ENCODE assay signal across 9 cellular contexts in the genomic region with DNA sequence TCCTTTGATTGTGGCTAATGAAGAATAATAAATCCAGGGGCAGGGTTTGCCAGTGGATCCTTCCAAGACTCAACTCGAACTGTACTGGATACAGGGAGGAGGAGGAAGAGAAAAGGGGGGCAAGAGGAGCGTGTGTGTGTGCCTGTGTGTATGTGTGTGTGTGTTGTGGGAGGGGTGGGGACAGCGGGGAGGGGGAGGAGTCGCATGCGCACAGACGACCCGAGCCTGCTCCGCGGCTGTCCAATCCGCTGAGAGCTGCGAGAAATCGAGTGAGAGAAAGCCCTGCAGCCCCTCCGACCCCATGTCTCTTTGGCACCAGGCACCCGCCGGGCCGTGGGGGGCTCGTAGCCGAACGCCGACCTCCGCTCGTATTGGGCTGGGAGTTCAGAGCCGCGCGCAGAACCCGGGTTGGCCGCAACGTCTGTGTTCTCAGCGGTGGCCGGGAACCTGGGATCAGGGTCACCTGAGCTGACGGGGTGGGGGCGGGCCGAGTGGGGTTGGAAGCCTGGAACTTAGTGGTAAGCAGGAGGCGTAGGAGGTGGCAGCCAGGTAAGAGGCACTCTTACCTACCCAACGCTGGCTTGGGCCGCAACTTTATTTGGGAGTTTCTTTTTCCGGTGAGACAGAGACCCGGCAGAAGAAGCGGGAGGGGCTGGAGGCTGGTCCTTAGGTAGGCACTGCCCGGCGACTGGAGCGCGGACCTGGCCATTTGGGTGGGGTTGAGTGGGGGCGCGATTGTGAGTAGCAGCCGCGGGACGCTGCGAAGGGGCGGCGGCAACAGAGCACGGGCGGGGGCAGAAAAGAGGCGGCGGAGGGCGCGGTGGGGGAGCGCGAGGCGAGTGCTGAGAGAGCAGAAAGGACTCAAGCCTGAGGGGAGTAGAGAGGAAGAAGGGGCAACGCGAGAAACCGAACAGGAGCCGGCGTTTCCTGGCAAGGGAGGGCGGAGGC. TPM values are rescaled to one million over a fixed set of nuclear protein-coding genes. Genes with fewer than 3 reads are reported as not detected.
DNase-seq lines count a peak whose midpoint lies in the region; ATAC-seq and TF ChIP-seq lines count a peak whose summit lies in the region.
"Had no signal": no experiment of that assay in that cellular context is flagged by ENCODE, and none has a peak within 500 bp of the region (broad histone marks: within the 10 kb centered on the region; RNA-seq: fewer than 3 reads in every experiment).

No MANE protein-coding gene starts in this region.

- peaks cover 78% of the 10 kb centered on the region for H3K27me3 Mint-ChIP-seq in activated naive CD4-positive, alpha-beta T cell treated with anti-CD3 and anti-CD28 coated beads, Interleukin-2, amount 10 ng/mL, durations not matched to agents 7 days and 5 days
- peaks cover 74 to 83% of the 10 kb centered on the region in 2 donors for H3K27me3 Mint-ChIP-seq in T-cell

- no peak overlapping the region for H3K9ac ChIP-seq in iPS-20b (ENCODE audit: low read depth, low read length)

- H3K27me3 ChIP-seq in iPS-20b (ENCODE audit: insufficient read depth, low read length) (peaks cover 100% of the 10 kb centered on the region), stomach (peaks cover 33 to 99% (median 92%) of the 10 kb centered on the region in 3 donors)

- no peak overlapping the region for H3K27ac Mint-ChIP-seq in activated naive CD4-positive, alpha-beta T cell treated with anti-CD3 and anti-CD28 coated beads, Interleukin-2, amount 10 ng/mL, durations not matched to agents 7 days and 5 days
- no peak overlapping the region for H3K27ac Mint-ChIP-seq in T-cell

- H3K9me3 Mint-ChIP-seq in activated naive CD4-positive, alpha-beta T cell treated with anti-CD3 and anti-CD28 coated beads, Interleukin-2, amount 10 ng/mL, durations not matched to agents 7 days and 5 days, result peaks cover 1% of the 10 kb centered on the region
- peaks cover 0 to 4% (median 4%) of the 10 kb centered on the region in 3 donors for H3K9me3 Mint-ChIP-seq in T-cell

- no peaks in the 10 kb centered on the region for H3K9me3 ChIP-seq in iPS-20b (ENCODE audit: insufficient read depth, low read depth, low read length)
- H3K9me3 ChIP-seq in stomach, result peaks cover 0 to 31% (median 3%) of the 10 kb centered on the region in 4 donors

- 3 to 7% (median 4%) methylated on average over 53 to 66 of the region's 66 CpGs for WGBS in stomach, 5 donors

- CTCF ChIA-PET in activated naive CD4-positive, alpha-beta T cell treated with anti-CD3 and anti-CD28 coated beads, Interleukin-2, amount 10 ng/mL, durations not matched to agents 7 days and 5 days (lab: Charles Lee), result no interaction called here
- CTCF ChIA-PET in T-cell (lab: Charles Lee), result no interaction called here

- intact Hi-C loops in stomach (cut with DNase I; ENCODE audit: low total_unique reads), result no loop called here

- ATAC-seq in T-cell (replicated peaks in 1 of 4), result no peak
- no peak for ATAC-seq in HG03439 (IDR thresholded peaks at IDR 0.05; ENCODE audit: unreplicated experiment)
- ATAC-seq: Panc1 had no signal

- POLR2A ChIA-PET in T-cell (lab: Charles Lee), result no interaction called here

- no peak for DNase-seq in activated naive CD4-positive, alpha-beta T cell treated with anti-CD3 and anti-CD28 coated beads, Interleukin-2, amount 10 ng/mL, durations not matched to agents 7 days and 5 days
- no peak for DNase-seq in activated naive CD4-positive, alpha-beta T cell treated with anti-CD3 and anti-CD28 coated beads, Interleukin-2, amount 50 U/mL, for 16 hours
- DNase-seq in T-cell (no peak), stomach (no peak), Ammon's horn (ENCODE audit: low spot score) (no peak), kidney glomerular epithelial cell (lab: John Stamatoyannopoulos, UW) (no peak)

- peaks cover 6% of the 10 kb centered on the region for H3K36me3 Mint-ChIP-seq in activated naive CD4-positive, alpha-beta T cell treated with anti-CD3 and anti-CD28 coated beads, Interleukin-2, amount 10 ng/mL, durations not matched to agents 7 days and 5 days
- H3K36me3 Mint-ChIP-seq in T-cell, result peaks cover 3% of the 10 kb centered on the region

- H3K4me1 Mint-ChIP-seq in activated naive CD4-positive, alpha-beta T cell treated with anti-CD3 and anti-CD28 coated beads, Interleukin-2, amount 10 ng/mL, durations not matched to agents 7 days and 5 days, result peaks cover 3% of the 10 kb centered on the region
- H3K4me1 Mint-ChIP-seq in T-cell, result peaks cover 21 to 22% (median 21%) of the 10 kb centered on the region in 3 donors

- peak overlapping the region; percentile 12 for H3K4me3 Mint-ChIP-seq in activated naive CD4-positive, alpha-beta T cell treated with anti-CD3 and anti-CD28 coated beads, Interleukin-2, amount 10 ng/mL, durations not matched to agents 7 days and 5 days
- peak overlapping the region; percentile 34 to 69 (median 52) for H3K4me3 Mint-ChIP-seq in T-cell

- H3K4me3 ChIP-seq in iPS-20b (ENCODE audit: low read length) (peak overlapping the region; percentile 67), stomach (peak overlapping the region; percentile 9 to 36 (median 26))

- H3K27ac ChIP-seq in iPS-20b (ENCODE audit: low read length), result no peak overlapping the region
- no peak overlapping the region for H3K27ac ChIP-seq in stomach

- TF ChIP-seq POLR2A in stomach (IDR thresholded peaks at IDR 0.05), result no peak

- TF ChIP-seq EP300 in stomach (IDR thresholded peaks at IDR 0.05), result no peak

- TF ChIP-seq CTCF in stomach (IDR thresholded peaks at IDR 0.05), result no peak

- no peaks in the 10 kb centered on the region for H3K36me3 ChIP-seq in iPS-20b (ENCODE audit: insufficient read depth, low read depth, low read length)
- no peaks in the 10 kb centered on the region for H3K36me3 ChIP-seq in stomach

- H3K4me1 ChIP-seq in iPS-20b (ENCODE audit: insufficient read depth, low read length), result no peaks in the 10 kb centered on the region
- peaks cover 15 to 43% (median 28%) of the 10 kb centered on the region in 4 donors for H3K4me1 ChIP-seq in stomach

RNA-seq across cellular contexts. Expression of a gene that starts 0.6 kb away (rescaled TPM):
- not detected for total RNA-seq in T-cell
- total RNA-seq in stomach, result not detected
- not detected for polyA plus RNA-seq in stomach
